In genomic region chr14:96727980-96728717, GRCh38 we compare ENCODE assay signal across 18 cellular contexts.
DNase-seq lines count a peak whose midpoint lies in the region; ATAC-seq, FAIRE-seq and TF ChIP-seq lines count a peak whose summit lies in the region.
"Had no signal": no experiment of that assay in that cellular context is flagged by ENCODE, and none has a peak within 500 bp of the region (broad histone marks: within the 10 kb centered on the region; RNA-seq: fewer than 3 reads in every experiment).

No MANE protein-coding gene starts in this region.

- CTCF ChIA-PET in HepG2 (lab: Yijun Ruan, JAX; ENCODE audit: low intra/inter-chr PET ratio, low total read pairs) = no interaction called here
- CTCF ChIA-PET in OCI-LY7 (lab: Charles Lee; ENCODE audit: unreplicated experiment) = no interaction called here

- intact Hi-C loops in HepG2 (cut with micrococcal nuclease; ENCODE audit: unreplicated experiment) = no loop called here
- intact Hi-C loops in right lobe of liver (cut with DNase I) = loop anchor here in 1 of 2 donors (10.0 kb wide), 1 partner anchor 143 kb away; no protein-coding TSS in a partner anchor
- intact Hi-C loops in OCI-LY7 (cut with micrococcal nuclease; ENCODE audit: unreplicated experiment) = no loop called here
- intact Hi-C loops in upper lobe of right lung (cut with DNase I) = no loop called here

- H3K9me2 ChIP-seq in OCI-LY7 (ENCODE audit: insufficient read depth, low read length) = no peaks in the 10 kb centered on the region

- in situ Hi-C loops in HepG2 (cut with HindIII; ENCODE audit: extremely low pct_ligation_motif_present, low pct_unique_long_range_greater_than_20kb) = no loop called here

- peaks cover 38% of the 10 kb centered on the region for H3K27me3 Mint-ChIP-seq in stimulated activated naive CD8-positive, alpha-beta T cell treated with anti-CD3 and anti-CD28 coated beads, Interleukin-15, amount 100 ng/mL, for 72 hours
- H3K27me3 Mint-ChIP-seq in chondrocyte (ENCODE audit: low read depth) = peaks cover 25% of the 10 kb centered on the region

- TF ChIP-seq EP300 in HepG2 (IDR thresholded peaks at IDR 0.05; ENCODE audit: low read depth in 2 of 2, low read length in 2 of 2) (no peak), HepG2 (CRISPR knock-in tag; IDR thresholded peaks at IDR 0.05; ENCODE audit: borderline replicate concordance) (no peak)

- H3K27me3 ChIP-seq in HepG2 (ENCODE audit: control insufficient read depth in 1 of 2, insufficient read depth in 2 of 2, low read length in 2 of 2) (peaks cover 1 to 31% of the 10 kb centered on the region in 2 experiments; a peak in 3 of 5 replicates), right lobe of liver (no peaks in the 10 kb centered on the region), upper lobe of right lung (no peaks in the 10 kb centered on the region)

- ATAC-seq in HepG2 = no peak
- no peak for ATAC-seq in right lobe of liver
- ATAC-seq in upper lobe of right lung = peak; percentile 13
- no peak for ATAC-seq in GM21737 (IDR thresholded peaks at IDR 0.05; ENCODE audit: unreplicated experiment)
- ATAC-seq in stimulated activated naive CD8-positive, alpha-beta T cell treated with anti-CD3 and anti-CD28 coated beads, Interleukin-15, amount 100 ng/mL, for 72 hours = no peak

- no peaks in the 10 kb centered on the region for H3K36me3 ChIP-seq in HepG2 (replicated peaks in 1 of 2; ENCODE audit: control insufficient read depth in 1 of 2, insufficient read depth in 2 of 2, low read length in 2 of 2)
- H3K36me3 ChIP-seq in right lobe of liver = no peaks in the 10 kb centered on the region
- H3K36me3 ChIP-seq in OCI-LY7 (ENCODE audit: insufficient read depth, low read length) = no peaks in the 10 kb centered on the region
- no peaks in the 10 kb centered on the region for H3K36me3 ChIP-seq in upper lobe of right lung

- H3K4me1 ChIP-seq in HepG2 (ENCODE audit: insufficient read depth, low read length) (no peaks in the 10 kb centered on the region), right lobe of liver (no peaks in the 10 kb centered on the region), OCI-LY7 (ENCODE audit: insufficient read depth, low read length, poor library complexity, severe bottlenecking) (peaks cover 9% of the 10 kb centered on the region), upper lobe of right lung (no peaks in the 10 kb centered on the region)

- H3K79me2 ChIP-seq in HepG2 (ENCODE audit: insufficient read depth, low read length) = no peaks in the 10 kb centered on the region
- no peaks in the 10 kb centered on the region for H3K79me2 ChIP-seq in OCI-LY7 (ENCODE audit: insufficient read depth, low read depth, low read length)

- H3K36me3 Mint-ChIP-seq in chondrocyte (ENCODE audit: low read depth) = no peaks in the 10 kb centered on the region
- H3K36me3 Mint-ChIP-seq: IgD-negative memory B cell had no signal

- BruUV-seq in HepG2 (replicated peaks; lab: Mats Ljungman, UMichigan) = no TSS peak
- no TSS peak for BruUV-seq in OCI-LY7 (replicated peaks; lab: Mats Ljungman, UMichigan)

- H3K4me3 ChIP-seq in HepG2 (replicated peaks in 1 of 3; ENCODE audit: insufficient read depth in 1 of 3, low read depth in 2 of 3, low read length in 3 of 3) (no peak overlapping the region), right lobe of liver (no peak overlapping the region), OCI-LY7 (ENCODE audit: low read depth, low read length, poor library complexity, severe bottlenecking) (no peak overlapping the region), upper lobe of right lung (no peak overlapping the region)
- H3K4me3 ChIP-seq: GM12878, GM23248 had no signal

- no peak for TF ChIP-seq RAD21 in HepG2 (CRISPR knock-in tag; IDR thresholded peaks at IDR 0.05)

- WGBS in HepG2 (ENCODE audit: low lambda C conversion rate) = 6% methylated on average over 3 of the region's 11 CpGs
- WGBS in right lobe of liver (ENCODE audit: insufficient coverage, low coverage, low lambda C conversion rate, missing lambda C conversion rate) = 45% methylated on average over 2 of the region's 11 CpGs

- no peak overlapping the region for H3K9ac ChIP-seq in HepG2 (ENCODE audit: insufficient read depth, low read depth, low read length)
- H3K9ac ChIP-seq: GM23248 had no signal

- no peaks in the 10 kb centered on the region for H3K9me3 Mint-ChIP-seq in stimulated activated naive CD8-positive, alpha-beta T cell treated with anti-CD3 and anti-CD28 coated beads, Interleukin-15, amount 100 ng/mL, for 72 hours
- H3K9me3 Mint-ChIP-seq in chondrocyte (ENCODE audit: low read depth) = peaks cover 11% of the 10 kb centered on the region
- H3K9me3 Mint-ChIP-seq: CD4-positive, alpha-beta T cell had no signal

- H2AFZ ChIP-seq in HepG2 (ENCODE audit: low read length) = no peak overlapping the region
- H2AFZ ChIP-seq in OCI-LY7 (ENCODE audit: low read length) = no peak overlapping the region
- H2AFZ ChIP-seq: GM23248 had no signal

- no peak overlapping the region for H3K4me2 ChIP-seq in HepG2 (ENCODE audit: low read depth, low read length)
- peak overlapping the region; percentile 22; the same call in 1 of the 2 replicates for H3K4me2 ChIP-seq in OCI-LY7 (ENCODE audit: low read length)

- DNase-seq in HepG2 (ENCODE audit: low spot score) (no peak), right lobe of liver (no peak), OCI-LY7 (ENCODE audit: low spot score) (no peak), mesenteric fat pad (ENCODE audit: low spot score) (peak; percentile 68), upper lobe of right lung (no peak), chondrocyte (ENCODE audit: low spot score) (no peak)
- no peak for DNase-seq in stimulated activated naive CD8-positive, alpha-beta T cell treated with anti-CD3 and anti-CD28 coated beads, Interleukin-15, amount 100 ng/mL, for 72 hours
- DNase-seq: AML-193; C1 segment of cervical spinal cord; Calu3; CD4-positive, alpha-beta T cell; DMS 273 treated with DMSO at 0.1 percent for 48 hours; GM23248; H9 had no signal

- no peaks in the 10 kb centered on the region for H4K20me1 ChIP-seq in HepG2 (ENCODE audit: insufficient read depth, low read length)
- no peaks in the 10 kb centered on the region for H4K20me1 ChIP-seq in OCI-LY7 (ENCODE audit: insufficient read depth, low read length)

- H3K27ac ChIP-seq in HepG2 (ENCODE audit: extremely low read length, insufficient read depth, low read length) (no peak overlapping the region), right lobe of liver (no peak overlapping the region), OCI-LY7 (ENCODE audit: low read depth, low read length, poor library complexity, severe bottlenecking) (no peak overlapping the region), upper lobe of right lung (no peak overlapping the region)
- H3K27ac ChIP-seq: 22Rv1, GM23248 had no signal

- FAIRE-seq in HepG2 (lab: Jason Lieb, UNC) = no peak
- FAIRE-seq: GM12878 had no signal

- TF ChIP-seq CTCF in HepG2 (CRISPR knock-in tag; IDR thresholded peaks at IDR 0.05) = no peak
- TF ChIP-seq CTCF in right lobe of liver (IDR thresholded peaks at IDR 0.05) = no peak
- TF ChIP-seq CTCF in OCI-LY7 (conservative IDR thresholded peaks at IDR 0.05; ENCODE audit: low read length) = no peak
- no peak for TF ChIP-seq CTCF in upper lobe of right lung (IDR thresholded peaks at IDR 0.05)
- TF ChIP-seq CTCF in chondrocyte (IDR thresholded peaks at IDR 0.05) = no peak

- no peak for TF ChIP-seq POLR2A in HepG2 (IDR thresholded peaks at IDR 0.05; ENCODE audit: insufficient read depth in 1 of 2, low read depth in 2 of 2, low read length in 2 of 2)
- no peak for TF ChIP-seq POLR2A in right lobe of liver (IDR thresholded peaks at IDR 0.05)

- H3K9me3 ChIP-seq in HepG2 (ENCODE audit: low read length) = no peaks in the 10 kb centered on the region
- no peaks in the 10 kb centered on the region for H3K9me3 ChIP-seq in right lobe of liver
- H3K9me3 ChIP-seq in OCI-LY7 (ENCODE audit: low read length) = no peaks in the 10 kb centered on the region
- H3K9me3 ChIP-seq in upper lobe of right lung = no peaks in the 10 kb centered on the region

- H3K4me1 Mint-ChIP-seq in stimulated activated naive CD8-positive, alpha-beta T cell treated with anti-CD3 and anti-CD28 coated beads, Interleukin-15, amount 100 ng/mL, for 72 hours = no peaks in the 10 kb centered on the region
- no peaks in the 10 kb centered on the region for H3K4me1 Mint-ChIP-seq in chondrocyte (ENCODE audit: low read depth)
- H3K4me1 Mint-ChIP-seq: H9 had no signal

- POLR2A ChIA-PET in HepG2 (lab: Yijun Ruan, JAX) = no interaction called here
- POLR2A ChIA-PET in OCI-LY7 (lab: Charles Lee) = no interaction called here

- no peak overlapping the region for H3K27ac Mint-ChIP-seq in stimulated activated naive CD8-positive, alpha-beta T cell treated with anti-CD3 and anti-CD28 coated beads, Interleukin-15, amount 100 ng/mL, for 72 hours
- no peak overlapping the region for H3K27ac Mint-ChIP-seq in chondrocyte (ENCODE audit: unreplicated experiment)
- H3K27ac Mint-ChIP-seq: CD4-positive, alpha-beta T cell had no signal

- H3K4me3 Mint-ChIP-seq in stimulated activated naive CD8-positive, alpha-beta T cell treated with anti-CD3 and anti-CD28 coated beads, Interleukin-15, amount 100 ng/mL, for 72 hours = no peak overlapping the region
- H3K4me3 Mint-ChIP-seq in chondrocyte (ENCODE audit: unreplicated experiment) = no peak overlapping the region
- H3K4me3 Mint-ChIP-seq: CD4-positive, alpha-beta T cell; H9; IgD-negative memory B cell had no signal

TF ChIP-seq in HepG2, 621 proteins besides CTCF, POLR2A, EP300 and RAD21 (continues in another document):
- TF ChIP-seq KLF6 (CRISPR knock-in tag; IDR thresholded peaks at IDR 0.05) (no peak), BCL3 (CRISPR knock-in tag; IDR thresholded peaks at IDR 0.05) (no peak), TCF12 (IDR thresholded peaks at IDR 0.05) (no peak), TCF12 (CRISPR knock-in tag; IDR thresholded peaks at IDR 0.05) (no peak), ZNF414 (CRISPR knock-in tag; IDR thresholded peaks at IDR 0.05) (no peak), RBM22 (optimal IDR thresholded peaks at IDR 0.05; ENCODE audit: low read length) (no peak)
